ENCODE assay signal across 1 cellular context in genomic region chr12:122159879-122160278, GRCh38.
TF ChIP-seq lines count a peak whose summit lies in the region.

No MANE protein-coding gene starts in this region.

TF ChIP-seq in H1, 55 proteins besides CTCF, POLR2A, EP300 and RAD21 (continued from another document):
- TF ChIP-seq ATF3 (IDR thresholded peaks at IDR 0.05; ENCODE audit: insufficient read depth, low read depth, low read length) (no peak), SAP30 (IDR thresholded peaks at IDR 0.05; ENCODE audit: insufficient read depth, insufficient replicate concordance, low read length) (no peak), YY1 (IDR thresholded peaks at IDR 0.05; ENCODE audit: low read depth, low read length) (no peak), POU5F1 (IDR thresholded peaks at IDR 0.05; ENCODE audit: low read depth, low read length) (no peak), TCF12 (IDR thresholded peaks at IDR 0.05; ENCODE audit: low read depth, low read length) (no peak), ATF2 (IDR thresholded peaks at IDR 0.05; ENCODE audit: low read length) (no peak), POLR2AphosphoS5 (IDR thresholded peaks at IDR 0.05; ENCODE audit: low read depth, low read length) (no peak), CHD2 (IDR thresholded peaks at IDR 0.05; ENCODE audit: low read length) (no peak), RXRA (IDR thresholded peaks at IDR 0.05; ENCODE audit: insufficient read depth, low read depth, low read length) (no peak), RBBP5 (IDR thresholded peaks at IDR 0.05; ENCODE audit: borderline replicate concordance, low read depth, low read length) (no peak), TAF1 (IDR thresholded peaks at IDR 0.05; ENCODE audit: low read depth, low read length) (no peak), NRF1 (IDR thresholded peaks at IDR 0.05; ENCODE audit: low read depth, low read length) (no peak), SIX5 (IDR thresholded peaks at IDR 0.05; ENCODE audit: low read depth, low read length) (no peak), KDM4A (IDR thresholded peaks at IDR 0.05; ENCODE audit: low read depth, low read length, severe bottlenecking) (no peak), SP2 (IDR thresholded peaks at IDR 0.05; ENCODE audit: low read length) (no peak)
